In the genomic region with DNA sequence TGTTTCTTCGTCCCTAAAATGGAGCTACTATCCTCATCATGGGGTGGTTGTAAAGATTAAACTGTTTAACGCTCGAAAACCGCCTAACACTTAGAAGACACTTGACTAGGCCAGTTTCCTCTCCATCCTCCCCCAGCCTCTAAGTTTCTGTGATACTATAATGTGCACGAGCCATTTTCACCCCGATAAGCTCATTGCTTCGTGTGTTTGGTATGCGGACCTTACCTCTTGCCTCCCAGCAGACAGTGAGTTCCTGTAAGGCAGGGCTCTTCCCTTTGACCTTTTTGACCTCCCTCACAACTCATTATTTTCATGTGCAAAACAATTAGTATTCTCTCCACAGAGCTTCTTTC, we compare ENCODE assay signal across 8 cellular contexts. TPM values are rescaled to one million over a fixed set of nuclear protein-coding genes. Genes with fewer than 3 reads are reported as not detected.
DNase-seq lines count a peak whose midpoint lies in the region; ATAC-seq and TF ChIP-seq lines count a peak whose summit lies in the region.

No MANE protein-coding gene starts in this region.

- 3 to 12% (median 7%) methylated on average over 8 of the region's 8 CpGs for WGBS in heart left ventricle, 4 donors
- 9 to 14% methylated on average over 8 of the region's 8 CpGs for WGBS in esophagus squamous epithelium, 2 donors
- WGBS in trophoblast cell (ENCODE audit: extremely low coverage, insufficient coverage, insufficient read length), result no CpG with 5 or more reads among the region's 8 CpGs

- H3K4me3 ChIP-seq in heart left ventricle, result peak overlapping the region; percentile 67 to 96 (median 86)
- H3K4me3 ChIP-seq in esophagus squamous epithelium, result peak overlapping the region; percentile 52 to 98 (median 77)
- peak overlapping the region; percentile 97 for H3K4me3 ChIP-seq in trophoblast cell (ENCODE audit: low read depth, low read length)

- H3K9ac ChIP-seq in trophoblast cell (ENCODE audit: low read length), result no peak overlapping the region

- intact Hi-C loops in heart left ventricle (cut with DNase I), result loop anchor here in 4 of 10 donors (2.0 to 10.0 kb wide), 6 partner anchors 87 to 430 kb away; partner anchors contain the start of gene YAF2 (in 1 of the 4)
- intact Hi-C loops in Right ventricle myocardium superior (cut with DNase I), result loop anchor here (5.0 kb wide), 1 partner anchor 92 kb away; the partner anchor contains the start of gene YAF2
- intact Hi-C loops in esophagus squamous epithelium (cut with DNase I), result no loop called here

- H3K36me3 ChIP-seq in heart left ventricle (no peaks in the 10 kb centered on the region), esophagus squamous epithelium (no peaks in the 10 kb centered on the region), trophoblast cell (ENCODE audit: control insufficient read depth in 1 of 2, insufficient read depth in 2 of 2, low read length in 2 of 2) (no peaks in the 10 kb centered on the region)

- peaks cover 7% of the 10 kb centered on the region for H3K79me1 ChIP-seq in trophoblast cell (ENCODE audit: low read length)

- H3K9me3 ChIP-seq in heart left ventricle (no peaks in the 10 kb centered on the region), esophagus squamous epithelium (no peaks in the 10 kb centered on the region), trophoblast cell (ENCODE audit: insufficient read depth, low read depth, low read length) (no peaks in the 10 kb centered on the region)

- peak overlapping the region; percentile 23 for H2AFZ ChIP-seq in trophoblast cell (ENCODE audit: insufficient read depth, low read length, poor library complexity)

- no peak overlapping the region for H2AK5ac ChIP-seq in trophoblast cell (ENCODE audit: low read length)

- H4K12ac ChIP-seq in trophoblast cell (ENCODE audit: low read depth, low read length), result no peak overlapping the region

- no peak overlapping the region for H3K23ac ChIP-seq in trophoblast cell (ENCODE audit: low read length)

- H3K4me1 ChIP-seq in heart left ventricle, result peaks cover 0 to 42% (median 20%) of the 10 kb centered on the region in 12 donors
- peaks cover 7 to 44% (median 17%) of the 10 kb centered on the region in 3 donors for H3K4me1 ChIP-seq in esophagus squamous epithelium
- peaks cover 0 to 5% of the 10 kb centered on the region in 2 experiments for H3K4me1 ChIP-seq in trophoblast cell (ENCODE audit: control insufficient read depth in 1 of 2, insufficient read depth in 2 of 2, low read length in 2 of 2)

- no peak overlapping the region for H3K14ac ChIP-seq in trophoblast cell (ENCODE audit: low read length)

- peak overlapping the region; percentile 11 for H4K8ac ChIP-seq in trophoblast cell (ENCODE audit: low read depth, low read length)

- no peaks in the 10 kb centered on the region for H3K27me3 ChIP-seq in heart left ventricle
- no peaks in the 10 kb centered on the region for H3K27me3 ChIP-seq in esophagus squamous epithelium
- H3K27me3 ChIP-seq in trophoblast cell (ENCODE audit: insufficient read depth, low read length), result no peaks in the 10 kb centered on the region

- H3K4ac ChIP-seq in trophoblast cell (ENCODE audit: low read depth, low read length), result no peak overlapping the region

- H4K91ac ChIP-seq in trophoblast cell (ENCODE audit: low read depth, low read length), result no peak overlapping the region

- TF ChIP-seq CTCF in heart left ventricle (IDR thresholded peaks at IDR 0.05) (no peak), esophagus squamous epithelium (IDR thresholded peaks at IDR 0.05) (no peak)

- TF ChIP-seq POLR2A in heart left ventricle (IDR thresholded peaks at IDR 0.05), result no peak
- TF ChIP-seq POLR2A in esophagus squamous epithelium (IDR thresholded peaks at IDR 0.05), result no peak

- no peak overlapping the region for H2BK12ac ChIP-seq in trophoblast cell (ENCODE audit: low read length)

- peak overlapping the region; percentile 70 for H3K4me2 ChIP-seq in trophoblast cell (ENCODE audit: low read length)

- no peak for DNase-seq in heart left ventricle
- no peak for DNase-seq in Right ventricle myocardium superior
- peak; percentile 30 for DNase-seq in RKO (ENCODE audit: low spot score)
- no peak for DNase-seq in esophagus squamous epithelium (lab: John Stamatoyannopoulos, UW)
- DNase-seq in trophoblast cell, result no peak
- no peak for DNase-seq in stimulated activated CD4-positive, alpha-beta T cell treated with anti-CD3 and anti-CD28 coated beads, Interleukin-4, amount 100 ng/mL, for 1 hour
- DNase-seq in stimulated activated CD4-positive, alpha-beta T cell treated with anti-CD3 and anti-CD28 coated beads, Interleukin-12 subunit alpha, Interleukin-12 subunit beta, amount 100 ng/mL, for 4 hours, result no peak

- peaks cover 6% of the 10 kb centered on the region for H3K79me2 ChIP-seq in trophoblast cell (ENCODE audit: control insufficient read depth, insufficient read depth, low read length, poor library complexity)

- H2BK5ac ChIP-seq in trophoblast cell (ENCODE audit: low read depth, low read length, poor library complexity), result no peak overlapping the region

- H3K27ac ChIP-seq in heart left ventricle (peak overlapping the region; percentile 51 to 92 (median 86)), esophagus squamous epithelium (peak overlapping the region; percentile 81 to 97 (median 91)), trophoblast cell (ENCODE audit: low read depth, low read length) (peak overlapping the region; percentile 22)

- ATAC-seq in heart left ventricle, result peak in 1 of 4 donors; percentile 3
- ATAC-seq in Right ventricle myocardium superior (ENCODE audit: poor library complexity), result no peak
- no peak for ATAC-seq in HG02588 (IDR thresholded peaks at IDR 0.05; ENCODE audit: unreplicated experiment)

- H3K18ac ChIP-seq in trophoblast cell (ENCODE audit: low read length), result no peak overlapping the region

- H2BK120ac ChIP-seq in trophoblast cell (ENCODE audit: insufficient read depth, low read length, poor library complexity), result no peak overlapping the region

RNA-seq across cellular contexts. Expression of gene GXYLT1, which starts 0.5 kb away (rescaled TPM):
- total RNA-seq in heart left ventricle, result 1 to 10 TPM; 3.9 to 8.3 (median 6.3) TPM
- 1 to 10 TPM; 1.4 to 3.4 TPM for polyA plus RNA-seq in heart left ventricle
- 4.3 TPM for total RNA-seq in Right ventricle myocardium superior
- total RNA-seq in esophagus squamous epithelium, result 10 to 100 TPM in 1 of 4 donors, 1 to 10 TPM in 3; 6.8 to 14.1 (median 7.4) TPM
- 10.9 and 11.5 TPM in 2 replicates for polyA plus RNA-seq in trophoblast cell (2013)

Comparison
In these comparisons a context has a peak if more than half of its experiments do, and no peak if none do; other contexts are left out.
1. H3K27ac ChIP-seq: peak in every context shown above with its lines; median percentile 91 in esophagus squamous epithelium; 86 in heart left ventricle; 22 in trophoblast cell.